Comparison of ENCODE assay signal across 14 cellular contexts in genomic region chr5:7794823-7795222, GRCh38. TPM values are rescaled to one million over a fixed set of nuclear protein-coding genes. Genes with fewer than 3 reads are reported as not detected.
DNase-seq lines count a peak whose midpoint lies in the region; ATAC-seq and TF ChIP-seq lines count a peak whose summit lies in the region.
"Had no signal": no experiment of that assay in that cellular context is flagged by ENCODE, and none has a peak within 500 bp of the region (broad histone marks: within the 10 kb centered on the region; RNA-seq: fewer than 3 reads in every experiment).

No MANE protein-coding gene starts in this region.

- H3K27me3 Mint-ChIP-seq in activated naive CD4-positive, alpha-beta T cell treated with anti-CD3 and anti-CD28 coated beads for 36 hours (ENCODE audit: low read depth): peaks cover 16% of the 10 kb centered on the region

- peaks cover 10% of the 10 kb centered on the region for H3K27me3 ChIP-seq in SK-N-SH (ENCODE audit: insufficient read depth)
- H3K27me3 ChIP-seq: breast epithelium had no signal

- H3K9ac ChIP-seq in SK-N-SH: no peak overlapping the region

- no peaks in the 10 kb centered on the region for H3K9me3 Mint-ChIP-seq in activated naive CD4-positive, alpha-beta T cell treated with anti-CD3 and anti-CD28 coated beads for 36 hours
- H3K9me3 Mint-ChIP-seq: naive thymus-derived CD8-positive, alpha-beta T cell had no signal

- peak; percentile 16 for DNase-seq in GM20000 (ENCODE audit: low spot score)
- DNase-seq in activated naive CD4-positive, alpha-beta T cell treated with anti-CD3 and anti-CD28 coated beads for 36 hours: no peak
- no peak for DNase-seq in activated CD4-positive, alpha-beta T cell treated with anti-CD3 and anti-CD28 coated beads for 1 hour
- no peak for DNase-seq in SK-N-SH
- DNase-seq in NCI-H748 (lab: John Stamatoyannopoulos, UW; ENCODE audit: unreplicated experiment): no peak
- DNase-seq: activated T-cell treated with anti-CD3 and anti-CD28 coated beads, Interleukin-2, amount 50 U/mL, for 1 hour; KG1; naive thymus-derived CD8-positive, alpha-beta T cell; spleen had no signal

- no peak for TF ChIP-seq CTCF in GM20000 (IDR thresholded peaks at IDR 0.05; ENCODE audit: extremely low read depth, missing control alignments)
- TF ChIP-seq CTCF in SK-N-SH (IDR thresholded peaks at IDR 0.05): no peak

- H3K4me3 Mint-ChIP-seq in activated naive CD4-positive, alpha-beta T cell treated with anti-CD3 and anti-CD28 coated beads for 36 hours: no peak overlapping the region
- H3K4me3 Mint-ChIP-seq: naive thymus-derived CD8-positive, alpha-beta T cell had no signal

- 0% methylated on average over 1 of the region's 1 CpG for WGBS in SK-N-SH (ENCODE audit: low lambda C conversion rate)

- H3K4me3 ChIP-seq in SK-N-SH (ENCODE audit: low read depth in 2 of 2, low read length in 1 of 2): no peak overlapping the region
- H3K4me3 ChIP-seq: breast epithelium, spleen had no signal

- H3K79me2 ChIP-seq in SK-N-SH (ENCODE audit: insufficient read depth): no peaks in the 10 kb centered on the region

- no peak overlapping the region for H3K4me2 ChIP-seq in SK-N-SH

- H2AFZ ChIP-seq in SK-N-SH (ENCODE audit: low read depth): no peak overlapping the region

- H3K4me1 Mint-ChIP-seq in activated naive CD4-positive, alpha-beta T cell treated with anti-CD3 and anti-CD28 coated beads for 36 hours (ENCODE audit: low read depth): no peaks in the 10 kb centered on the region
- H3K4me1 Mint-ChIP-seq: naive thymus-derived CD8-positive, alpha-beta T cell had no signal

- no peaks in the 10 kb centered on the region for H3K9me2 ChIP-seq in SK-N-SH

- no peak for TF ChIP-seq RAD21 in SK-N-SH (IDR thresholded peaks at IDR 0.05; ENCODE audit: low read length)

- POLR2A ChIA-PET in SK-N-SH (lab: Yijun Ruan, JAX): no interaction called here

- no peak overlapping the region for H3K27ac Mint-ChIP-seq in activated naive CD4-positive, alpha-beta T cell treated with anti-CD3 and anti-CD28 coated beads for 36 hours
- H3K27ac Mint-ChIP-seq: naive thymus-derived CD8-positive, alpha-beta T cell had no signal

- no peaks in the 10 kb centered on the region for H4K20me1 ChIP-seq in SK-N-SH (ENCODE audit: insufficient read depth)

- no peaks in the 10 kb centered on the region for H3F3A ChIP-seq in SK-N-SH (replicated peaks; ENCODE audit: insufficient read depth)

- H3K27ac ChIP-seq in SK-N-SH (ENCODE audit: low read depth in 2 of 2, low read length in 1 of 2): no peak overlapping the region
- H3K27ac ChIP-seq: breast epithelium, spleen had no signal

- H3K4me1 ChIP-seq in SK-N-SH (ENCODE audit: control insufficient read depth in 1 of 2, insufficient read depth in 2 of 2, low read depth in 1 of 2, low read length in 1 of 2): no peaks in the 10 kb centered on the region
- H3K4me1 ChIP-seq: breast epithelium, spleen had no signal

- ATAC-seq in GM18498 (IDR thresholded peaks at IDR 0.05; ENCODE audit: unreplicated experiment) (peak; percentile 53), HG02884 (IDR thresholded peaks at IDR 0.05; ENCODE audit: unreplicated experiment) (peak; percentile 32), HG03558 (IDR thresholded peaks at IDR 0.05; ENCODE audit: extremely low read depth, unreplicated experiment) (peak; percentile 21)
- ATAC-seq: naive thymus-derived CD8-positive, alpha-beta T cell had no signal

- H3K36me3 ChIP-seq in SK-N-SH (replicated peaks in 1 of 2; ENCODE audit: control insufficient read depth in 1 of 2, insufficient read depth in 2 of 2, low read length in 1 of 2): no peaks in the 10 kb centered on the region
- H3K36me3 ChIP-seq: breast epithelium, spleen had no signal

- no peak for TF ChIP-seq EP300 in SK-N-SH (IDR thresholded peaks at IDR 0.05; ENCODE audit: borderline replicate concordance in 1 of 2, low read depth in 1 of 2, low read length in 1 of 2)

- H3K36me3 Mint-ChIP-seq in activated naive CD4-positive, alpha-beta T cell treated with anti-CD3 and anti-CD28 coated beads for 36 hours (ENCODE audit: low read depth): no peaks in the 10 kb centered on the region
- H3K36me3 Mint-ChIP-seq: naive thymus-derived CD8-positive, alpha-beta T cell had no signal

- no peaks in the 10 kb centered on the region for H3K9me3 ChIP-seq in SK-N-SH
- H3K9me3 ChIP-seq: breast epithelium, spleen had no signal

- intact Hi-C loops in activated naive CD4-positive, alpha-beta T cell treated with anti-CD3 and anti-CD28 coated beads for 36 hours (cut with micrococcal nuclease): no loop called here

- CTCF ChIA-PET in activated naive CD4-positive, alpha-beta T cell treated with anti-CD3 and anti-CD28 coated beads for 36 hours (lab: Charles Lee): interaction anchor here (1.0 kb wide), 1 partner anchor 23 kb away, joined by 4 read pairs; no protein-coding TSS in a partner anchor
- CTCF ChIA-PET in SK-N-SH (lab: Yijun Ruan, JAX): no interaction called here

TF ChIP-seq in SK-N-SH, 30 proteins besides CTCF, POLR2A, EP300 and RAD21:
- no peak for TF ChIP-seq FOSL2 (IDR thresholded peaks at IDR 0.05; ENCODE audit: borderline replicate concordance, low read depth)
- no peak for TF ChIP-seq GABPA (IDR thresholded peaks at IDR 0.05; ENCODE audit: low read depth)
- TF ChIP-seq USF2 (IDR thresholded peaks at IDR 0.05; ENCODE audit: borderline replicate concordance, low read depth, low read length): no peak
- TF ChIP-seq TEAD4 (IDR thresholded peaks at IDR 0.05; ENCODE audit: borderline replicate concordance, insufficient read depth): no peak
- no peak for TF ChIP-seq MXI1 (IDR thresholded peaks at IDR 0.05; ENCODE audit: low read depth, low read length)
- TF ChIP-seq IRF3 (IDR thresholded peaks at IDR 0.05; ENCODE audit: low read depth, low read length): no peak
- TF ChIP-seq NRF1 (IDR thresholded peaks at IDR 0.05; ENCODE audit: low read depth, low read length): no peak
- no peak for TF ChIP-seq ELF1 (IDR thresholded peaks at IDR 0.05)

RNA-seq across cellular contexts. Expression of gene CFAP90, which starts 56.1 kb away (rescaled TPM):
- total RNA-seq in activated naive CD4-positive, alpha-beta T cell treated with anti-CD3 and anti-CD28 coated beads for 36 hours: not detected
- polyA plus RNA-seq in SK-N-SH (2012; rRNA removed): 0.06 and 0.10 TPM in 2 replicates
- 0.12 TPM in 2 replicates for polyA plus RNA-seq in SK-N-SH (2012; cell fraction: cytosol; rRNA removed)
- polyA plus RNA-seq in SK-N-SH (2012; cell fraction: nucleus; rRNA removed): 0.13 and 0.14 TPM in 2 replicates
- total RNA-seq: Daoy; naive thymus-derived CD8-positive, alpha-beta T cell had no signal
- polyA plus RNA-seq: naive thymus-derived CD8-positive, alpha-beta T cell had no signal
